1 cellular context compared by ENCODE assay signal in the genomic region with DNA sequence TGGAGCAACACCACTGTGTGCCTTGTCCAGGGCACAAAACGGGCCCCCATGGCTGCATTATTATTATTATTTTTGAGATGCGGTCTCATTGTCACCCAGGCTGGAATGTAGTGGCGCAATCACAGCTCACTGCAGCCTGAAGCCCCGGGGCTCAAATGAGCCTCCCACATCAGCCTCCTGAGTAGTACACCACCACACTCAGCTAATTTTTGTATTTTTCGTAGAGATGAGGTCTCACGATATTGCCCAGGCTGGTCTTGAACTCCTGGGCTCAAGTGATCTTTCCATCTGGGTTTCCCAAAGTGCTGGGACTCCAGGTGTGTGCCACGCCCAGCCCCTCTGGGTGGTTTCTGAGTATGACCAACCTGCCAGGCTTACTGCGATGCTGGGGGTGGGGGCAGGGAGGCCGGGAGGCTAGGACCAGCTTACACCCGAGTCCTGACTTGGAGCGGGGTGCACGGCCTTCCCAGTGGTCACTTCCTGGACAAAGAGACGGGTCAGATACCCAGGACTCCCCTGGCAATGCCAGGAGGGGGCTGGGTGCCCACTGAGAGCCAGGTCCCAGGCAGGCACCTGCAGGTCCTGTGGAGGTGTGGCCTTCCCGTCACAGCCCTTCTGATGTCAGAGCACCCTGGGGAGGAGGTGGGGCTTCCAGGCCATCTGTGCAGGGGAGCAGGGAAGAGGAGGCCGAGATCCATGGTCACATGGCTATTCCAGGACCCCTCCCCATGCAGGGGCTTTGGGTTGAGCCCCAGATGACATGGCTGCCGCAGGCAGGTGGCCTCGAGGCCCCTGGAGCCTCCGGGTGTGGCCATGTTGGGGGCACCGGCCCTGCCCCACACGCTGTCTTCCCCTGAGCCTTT.
TF ChIP-seq lines count a peak whose summit lies in the region.

No MANE protein-coding gene starts in this region.

TF ChIP-seq in HepG2, 621 proteins besides CTCF, POLR2A, EP300 and RAD21:
- TF ChIP-seq CEBPB (IDR thresholded peaks at IDR 0.05; ENCODE audit: borderline replicate concordance, low read depth, low read length) (peak; percentile 44; the same call in 1 of the 2 replicates), SATB2 (CRISPR knock-in tag; IDR thresholded peaks at IDR 0.05) (no peak)
TF ChIP-seq in HepG2: peak in this region for 1.
